17 cellular contexts compared by ENCODE assay signal in the genomic region with DNA sequence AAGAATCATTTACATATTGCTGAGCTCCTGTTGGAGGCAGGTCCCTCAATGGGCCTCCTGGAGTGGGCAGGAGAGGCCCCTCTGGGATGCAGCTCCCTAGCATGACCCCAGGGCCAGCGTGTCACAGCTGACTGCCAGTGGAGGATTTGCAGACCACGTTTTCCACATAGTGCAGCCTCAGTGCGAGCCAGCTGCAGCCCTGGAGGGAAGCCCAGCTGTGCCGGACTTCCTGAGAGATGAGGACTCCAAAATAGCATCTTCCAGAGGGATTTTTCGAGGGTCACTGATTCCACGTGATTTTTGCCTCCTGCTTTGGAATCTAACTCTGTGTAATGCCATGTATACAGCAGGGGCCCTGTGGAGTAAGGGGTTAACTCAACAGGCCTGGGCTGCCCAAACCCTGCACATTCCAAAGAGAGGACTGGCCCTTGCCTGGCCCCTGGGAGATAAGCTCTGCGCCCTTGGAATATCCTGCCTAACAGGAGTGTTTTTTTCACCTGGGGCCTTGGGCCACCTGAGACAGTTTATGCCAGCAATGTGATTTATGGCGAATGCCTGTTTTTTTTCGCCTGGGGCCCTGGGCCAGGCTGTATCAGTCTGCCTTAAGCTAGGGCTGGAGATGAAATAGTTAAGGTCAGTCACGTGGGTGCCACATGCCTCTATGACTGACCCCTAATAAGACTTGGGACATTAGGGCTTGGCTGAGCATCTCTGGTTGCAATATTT. TPM values are rescaled to one million over a fixed set of nuclear protein-coding genes. Genes with fewer than 3 reads are reported as not detected.
DNase-seq lines count a peak whose midpoint lies in the region; ATAC-seq and TF ChIP-seq lines count a peak whose summit lies in the region.
"Had no signal": no experiment of that assay in that cellular context is flagged by ENCODE, and none has a peak within 500 bp of the region (broad histone marks: within the 10 kb centered on the region; RNA-seq: fewer than 3 reads in every experiment).

No MANE protein-coding gene starts in this region.

- peak overlapping the region; percentile 52 for H3K4me2 ChIP-seq in mesenchymal stem cell (ENCODE audit: low read length, poor library complexity, severe bottlenecking)
- H3K4me2 ChIP-seq: KMS-11 had no signal

- ATAC-seq in WTC11 (peak; percentile 20; the same call in 1 of the 2 replicates), GM18520 (IDR thresholded peaks at IDR 0.05; ENCODE audit: unreplicated experiment) (no peak), HG03159 (IDR thresholded peaks at IDR 0.05; ENCODE audit: unreplicated experiment) (no peak)

- no peak overlapping the region for H2AFZ ChIP-seq in mesenchymal stem cell (ENCODE audit: low read depth, low read length)
- H2AFZ ChIP-seq: parathyroid adenoma had no signal

- H3K4ac ChIP-seq in mesenchymal stem cell (ENCODE audit: low read depth in 1 of 2, low read length in 2 of 2) = no peak overlapping the region

- H3K27ac ChIP-seq in mesenchymal stem cell (ENCODE audit: low read length, poor library complexity, severe bottlenecking) = peak overlapping the region; percentile 66
- H3K27ac ChIP-seq: KMS-11, parathyroid adenoma, Peyer's patch, suprapubic skin had no signal

- H3K18ac ChIP-seq in mesenchymal stem cell (ENCODE audit: low read depth in 1 of 2, low read length in 2 of 2) = no peak overlapping the region

- no peaks in the 10 kb centered on the region for H3K79me1 ChIP-seq in mesenchymal stem cell (replicated peaks; ENCODE audit: low read length, poor library complexity, severe bottlenecking)

- intact Hi-C loops in posterior vena cava (cut with DNase I) = no loop called here

- POLR2A ChIA-PET in WTC11 (lab: Charles Lee) = interaction anchor here (1.1 kb wide), 1 partner anchor 8 kb away, joined by 3 read pairs; no protein-coding TSS in a partner anchor

- H3K4me3 Mint-ChIP-seq in WTC11 = no peak overlapping the region
- H3K4me3 Mint-ChIP-seq in type B pancreatic cell = peak overlapping the region; percentile 51

- no peak overlapping the region for H3K27ac Mint-ChIP-seq in WTC11
- H3K27ac Mint-ChIP-seq in type B pancreatic cell = peak overlapping the region; percentile 62

- no peak overlapping the region for H3K9ac ChIP-seq in mesenchymal stem cell (ENCODE audit: low read length)
- H3K9ac ChIP-seq: KMS-11, parathyroid adenoma had no signal

- no peaks in the 10 kb centered on the region for H3K9me3 ChIP-seq in mesenchymal stem cell (ENCODE audit: control insufficient read depth, low read length)
- H3K9me3 ChIP-seq: Peyer's patch, suprapubic skin had no signal

- H2BK15ac ChIP-seq in mesenchymal stem cell (ENCODE audit: low read depth, poor library complexity, severe bottlenecking) = no peak overlapping the region

- no peaks in the 10 kb centered on the region for H3K36me3 Mint-ChIP-seq in WTC11
- no peaks in the 10 kb centered on the region for H3K36me3 Mint-ChIP-seq in type B pancreatic cell

- H3K4me3 ChIP-seq in fibroblast of villous mesenchyme (ENCODE audit: low read depth, low read length) = no peak overlapping the region
- H3K4me3 ChIP-seq in mesenchymal stem cell (ENCODE audit: insufficient read depth in 1 of 2, low read depth in 1 of 2, low read length in 2 of 2) = no peak overlapping the region
- H3K4me3 ChIP-seq: Peyer's patch, suprapubic skin had no signal

- peaks cover 12% of the 10 kb centered on the region for H3K4me1 ChIP-seq in mesenchymal stem cell (ENCODE audit: control insufficient read depth, insufficient read depth, low read depth, low read length)
- H3K4me1 ChIP-seq: parathyroid adenoma had no signal

- H2BK12ac ChIP-seq in mesenchymal stem cell (ENCODE audit: low read length in 2 of 2) = no peak overlapping the region

- CTCF ChIA-PET in WTC11 (lab: Charles Lee) = interaction anchor here (0.8 to 4.5 kb wide), 11 partner anchors 10 to 282 kb away, joined by 3 to 31 read pairs (median 4); partner anchors contain the start of gene TRMT112

- H4K8ac ChIP-seq in mesenchymal stem cell (ENCODE audit: low read length) = peak overlapping the region; percentile 29

- TF ChIP-seq CTCF in WTC11 (IDR thresholded peaks at IDR 0.05) (no peak), fibroblast of villous mesenchyme (IDR thresholded peaks at IDR 0.05; ENCODE audit: insufficient read depth, low read depth, low read length) (no peak), type B pancreatic cell (conservative IDR thresholded peaks at IDR 0.05) (no peak)

- no peak overlapping the region for H2AK5ac ChIP-seq in mesenchymal stem cell (ENCODE audit: low read length, severe bottlenecking)

- peaks cover 36% of the 10 kb centered on the region for H3K27me3 Mint-ChIP-seq in WTC11 (ENCODE audit: low read depth)
- H3K27me3 Mint-ChIP-seq in type B pancreatic cell = no peaks in the 10 kb centered on the region

- H2BK5ac ChIP-seq in mesenchymal stem cell (ENCODE audit: low read depth, low read length, poor library complexity, severe bottlenecking) = no peak overlapping the region

- peaks cover 26% of the 10 kb centered on the region for H3K4me1 Mint-ChIP-seq in WTC11
- peaks cover 35% of the 10 kb centered on the region for H3K4me1 Mint-ChIP-seq in type B pancreatic cell (ENCODE audit: unreplicated experiment)

- H3K14ac ChIP-seq in mesenchymal stem cell (ENCODE audit: low read length in 2 of 2) = no peak overlapping the region

- H2BK120ac ChIP-seq in mesenchymal stem cell (ENCODE audit: low read depth, low read length) = no peak overlapping the region

- H3K9me3 Mint-ChIP-seq in WTC11 = 0 out of 2 replicates have a peak, but pooled peaks cover 5% of the 10 kb centered on the region
- H3K9me3 Mint-ChIP-seq in type B pancreatic cell = peaks cover 4% of the 10 kb centered on the region

- WGBS in mesenchymal stem cell = 23% methylated on average over 10 of the region's 10 CpGs

- H3K36me3 ChIP-seq in mesenchymal stem cell (ENCODE audit: control insufficient read depth in 1 of 2, insufficient read depth in 2 of 2, low read depth in 1 of 2, low read length in 2 of 2) = no peaks in the 10 kb centered on the region
- H3K36me3 ChIP-seq: Peyer's patch, suprapubic skin had no signal

- no peak overlapping the region for H4K91ac ChIP-seq in mesenchymal stem cell (ENCODE audit: low read length)

- H3K23ac ChIP-seq in mesenchymal stem cell (ENCODE audit: low read length in 2 of 2) = no peak overlapping the region

- DNase-seq in WTC11 (ENCODE audit: low spot score) (no peak), fibroblast of villous mesenchyme (ENCODE audit: low read depth) (peak; percentile 38), mesenchymal stem cell (peak; percentile 11), type B pancreatic cell (ENCODE audit: extremely low spot score, unreplicated experiment) (no peak), posterior vena cava (ENCODE audit: low spot score) (no peak)
- DNase-seq: C1 segment of cervical spinal cord; DMS79; HCEC 1CT; NCI-H1417; NCI-H446; Peyer's patch; stimulated activated CD4-positive, alpha-beta T cell treated with anti-CD3 and anti-CD28 coated beads, Interleukin-15, amount 100 ng/mL, for 24 hours had no signal

- H3K27me3 ChIP-seq in mesenchymal stem cell (ENCODE audit: control insufficient read depth in 1 of 2, insufficient read depth in 1 of 2, low read length in 2 of 2) = peaks cover 20 to 33% of the 10 kb centered on the region in 2 experiments
- H3K27me3 ChIP-seq: Peyer's patch had no signal

TF ChIP-seq in WTC11, 78 proteins besides CTCF, POLR2A, EP300 and RAD21:
- TF ChIP-seq PRDM15 (CRISPR knock-in tag; IDR thresholded peaks at IDR 0.05) = 0 out of 2 replicates have a peak, but pooled peaks have one; percentile 29
- TF ChIP-seq USF2 (CRISPR knock-in tag; IDR thresholded peaks at IDR 0.05) = 0 out of 2 replicates have a peak, but pooled peaks have one; percentile 1
- no peak for TF ChIP-seq JAZF1 (CRISPR knock-in tag; IDR thresholded peaks at IDR 0.05)
- TF ChIP-seq, protein P1, sequence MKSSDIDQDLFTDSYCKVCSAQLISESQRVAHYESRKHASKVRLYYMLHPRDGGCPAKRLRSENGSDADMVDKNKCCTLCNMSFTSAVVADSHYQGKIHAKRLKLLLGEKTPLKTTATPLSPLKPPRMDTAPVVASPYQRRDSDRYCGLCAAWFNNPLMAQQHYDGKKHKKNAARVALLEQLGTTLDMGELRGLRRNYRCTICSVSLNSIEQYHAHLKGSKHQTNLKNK (CRISPR knock-in tag; IDR thresholded peaks at IDR 0.05) = no peak

RNA-seq across cellular contexts. Expression of gene RPS6KA4, which starts 47.4 kb away (rescaled TPM):
- total RNA-seq in WTC11 (2021) (16.8 to 18.3 TPM (median 18.3 TPM) in 3 replicates), fibroblast of villous mesenchyme (35.8 and 48.0 TPM in 2 replicates), type B pancreatic cell (ENCODE audit: low replicate concordance) (26.4 and 49.8 TPM in 2 replicates), posterior vena cava (10 to 100 TPM; 29.2 to 33.5 TPM)
- 23.7 TPM for polyA plus RNA-seq in mesenchymal stem cell (2013, experiment 1 of 2)
- 21.3 TPM for polyA plus RNA-seq in mesenchymal stem cell (2013, experiment 2 of 2)

Comparison
In these comparisons a context has a peak if more than half of its experiments do, and no peak if none do; other contexts are left out.
1. DNase-seq: peak in fibroblast of villous mesenchyme (single experiment) and mesenchymal stem cell (single experiment); none in WTC11 (single experiment), type B pancreatic cell (single experiment) and posterior vena cava (single experiment).